ENCODE assay signal across 1 cellular context in the genomic region with DNA sequence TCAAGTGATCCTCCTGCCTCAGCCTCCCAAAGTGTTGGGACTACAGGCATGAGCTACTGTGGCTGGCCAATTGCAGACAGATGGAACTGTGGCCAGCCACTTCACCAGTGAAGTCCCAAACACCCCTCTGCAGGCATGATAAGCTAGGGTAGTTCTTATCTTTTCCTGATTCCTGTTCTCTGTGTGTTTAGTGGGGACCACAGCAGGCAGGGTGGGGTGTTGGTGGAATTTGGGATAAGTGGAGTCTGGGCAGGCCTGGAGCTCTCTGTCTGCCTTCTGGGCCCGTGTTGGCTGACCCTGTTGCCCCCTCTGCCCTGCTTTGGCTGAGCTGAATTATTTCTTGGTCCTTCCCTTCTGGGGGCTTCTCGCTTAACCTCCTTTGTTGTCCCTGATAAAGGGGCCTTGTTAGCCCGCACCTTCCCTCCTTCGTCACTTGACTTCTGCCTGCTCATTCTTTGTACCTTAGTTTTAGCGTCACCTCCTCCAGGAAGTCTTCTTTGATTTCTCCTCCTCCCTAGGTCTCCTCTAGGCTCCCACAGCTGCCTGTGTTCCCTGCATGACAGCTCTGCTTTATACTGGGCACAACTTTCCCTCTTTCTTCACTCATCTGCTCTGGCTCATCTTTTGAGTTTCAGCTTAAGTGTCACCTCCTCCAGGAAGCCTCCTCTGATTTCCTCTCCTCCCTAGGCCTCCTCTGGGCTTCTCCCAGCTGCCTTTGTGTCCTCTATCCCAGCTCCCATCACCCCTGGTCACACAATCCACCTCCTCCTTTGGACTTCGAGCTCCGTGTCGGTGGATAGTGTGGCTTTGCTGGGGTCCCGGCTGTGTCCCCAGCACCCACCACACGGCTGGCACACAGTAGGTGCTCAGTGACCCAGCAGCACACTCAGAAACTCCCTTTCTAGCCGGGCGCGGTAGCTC.
TF ChIP-seq lines count a peak whose summit lies in the region.

No MANE protein-coding gene starts in this region.

TF ChIP-seq in GM12878, 131 proteins besides CTCF, POLR2A, EP300 and RAD21:
- TF ChIP-seq IKZF1 (conservative IDR thresholded peaks at IDR 0.05), result no peak
- no peak for TF ChIP-seq BMI1 (IDR thresholded peaks at IDR 0.05; ENCODE audit: borderline replicate concordance)
- TF ChIP-seq POLR2AphosphoS2 (IDR thresholded peaks at IDR 0.05; ENCODE audit: low read depth, low read length), result no peak
- TF ChIP-seq ZSCAN29 (IDR thresholded peaks at IDR 0.05), result no peak
- peak; percentile 58; the same call in 1 of the 2 replicates for TF ChIP-seq ZNF217 (IDR thresholded peaks at IDR 0.05)
- TF ChIP-seq SMARCA5 (IDR thresholded peaks at IDR 0.05), result peak; percentile 86; the same call in 1 of the 2 replicates
- TF ChIP-seq, protein P1, sequence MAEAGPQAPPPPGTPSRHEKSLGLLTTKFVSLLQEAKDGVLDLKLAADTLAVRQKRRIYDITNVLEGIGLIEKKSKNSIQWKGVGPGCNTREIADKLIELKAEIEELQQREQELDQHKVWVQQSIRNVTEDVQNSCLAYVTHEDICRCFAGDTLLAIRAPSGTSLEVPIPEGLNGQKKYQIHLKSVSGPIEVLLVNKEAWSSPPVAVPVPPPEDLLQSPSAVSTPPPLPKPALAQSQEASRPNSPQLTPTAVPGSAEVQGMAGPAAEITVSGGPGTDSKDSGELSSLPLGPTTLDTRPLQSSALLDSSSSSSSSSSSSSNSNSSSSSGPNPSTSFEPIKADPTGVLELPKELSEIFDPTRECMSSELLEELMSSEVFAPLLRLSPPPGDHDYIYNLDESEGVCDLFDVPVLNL (IDR thresholded peaks at IDR 0.05; ENCODE audit: low read depth, low read length), result no peak
